ENCODE assay signal across 13 cellular contexts in genomic region chr17:1004769-1005295, GRCh38. TPM values are rescaled to one million over a fixed set of nuclear protein-coding genes. Genes with fewer than 3 reads are reported as not detected.
DNase-seq lines count a peak whose midpoint lies in the region; ATAC-seq and TF ChIP-seq lines count a peak whose summit lies in the region.
"Had no signal": no experiment of that assay in that cellular context is flagged by ENCODE, and none has a peak within 500 bp of the region (broad histone marks: within the 10 kb centered on the region; RNA-seq: fewer than 3 reads in every experiment).

No MANE protein-coding gene starts in this region.

- no peak overlapping the region for H3K4me3 Mint-ChIP-seq in memory B cell
- no peak overlapping the region for H3K4me3 Mint-ChIP-seq in T-helper 2 cell treated with Interferon-gamma antibody and Interleukin-4, amounts not matched to agents 5 μg/mL and 100 μg/mL, for 36 hours
- H3K4me3 Mint-ChIP-seq: activated CD4-positive, alpha-beta T cell treated with anti-CD3 and anti-CD28 coated beads, Interleukin-2, amount 10 ng/mL, durations not matched to agents 24 days and 14 days had no signal

- no peak for TF ChIP-seq CTCF in ascending aorta (IDR thresholded peaks at IDR 0.05)
- no peak for TF ChIP-seq CTCF in tibial artery (IDR thresholded peaks at IDR 0.05)

- DNase-seq in activated naive CD4-positive, alpha-beta T cell treated with anti-CD3 and anti-CD28 coated beads, Interleukin-2, amount 50 U/mL, for 72 hours (ENCODE audit: low spot score in 2 of 2) = no peak
- DNase-seq in activated naive CD4-positive, alpha-beta T cell treated with anti-CD3 and anti-CD28 coated beads, Interleukin-2, amount 50 U/mL, for 16 hours = no peak
- peak in 1 of 2 donors; percentile 64 for DNase-seq in ascending aorta (ENCODE audit: low spot score in 2 of 2)
- DNase-seq in memory B cell (ENCODE audit: low spot score in 2 of 2) = no peak
- DNase-seq in tibial artery = no peak
- DNase-seq in NCI-H345 treated with DMSO at 0.1 percent for 48 hours (lab: John Stamatoyannopoulos, UW; ENCODE audit: unreplicated experiment) = no peak
- DNase-seq in T-helper 2 cell treated with Interferon-gamma antibody and Interleukin-4, amounts not matched to agents 5 μg/mL and 100 μg/mL, for 36 hours (ENCODE audit: low spot score) = no peak
- no peak for DNase-seq in NCI-H187 (lab: John Stamatoyannopoulos, UW)
- DNase-seq: activated CD4-positive, alpha-beta T cell treated with anti-CD3 and anti-CD28 coated beads, Interleukin-2, amount 10 ng/mL, durations not matched to agents 24 days and 14 days; NCI-H526 treated with DMSO at 0.1 percent for 48 hours; stimulated activated CD4-positive, alpha-beta T cell treated with anti-CD3 and anti-CD28 coated beads, Interleukin-2, amount 100 ng/mL, for 24 hours; stimulated activated naive CD4-positive, alpha-beta T cell treated with Interleukin-2 at 50 U/mL for 16 hours had no signal

- intact Hi-C loops in ascending aorta (cut with DNase I) = loop anchor here (5.0 kb wide), 1 partner anchor 102 kb away; no protein-coding TSS in a partner anchor
- intact Hi-C loops in tibial artery (cut with DNase I; ENCODE audit: low total_unique reads) = no loop called here

- peaks cover 4 to 12% of the 10 kb centered on the region in 2 donors for H3K36me3 Mint-ChIP-seq in activated naive CD4-positive, alpha-beta T cell treated with anti-CD3 and anti-CD28 coated beads, Interleukin-2, amount 50 U/mL, for 72 hours
- peaks cover 21% of the 10 kb centered on the region for H3K36me3 Mint-ChIP-seq in memory B cell
- H3K36me3 Mint-ChIP-seq in T-helper 2 cell treated with Interferon-gamma antibody and Interleukin-4, amounts not matched to agents 5 μg/mL and 100 μg/mL, for 36 hours (ENCODE audit: low read depth) = peaks cover 36% of the 10 kb centered on the region

- no peaks in the 10 kb centered on the region for H3K9me3 Mint-ChIP-seq in activated naive CD4-positive, alpha-beta T cell treated with anti-CD3 and anti-CD28 coated beads, Interleukin-2, amount 50 U/mL, for 72 hours
- H3K9me3 Mint-ChIP-seq in memory B cell = no peaks in the 10 kb centered on the region
- H3K9me3 Mint-ChIP-seq in T-helper 2 cell treated with Interferon-gamma antibody and Interleukin-4, amounts not matched to agents 5 μg/mL and 100 μg/mL, for 36 hours = no peaks in the 10 kb centered on the region
- H3K9me3 Mint-ChIP-seq: activated CD4-positive, alpha-beta T cell treated with anti-CD3 and anti-CD28 coated beads, Interleukin-2, amount 10 ng/mL, durations not matched to agents 24 days and 14 days had no signal

- H3K27me3 Mint-ChIP-seq in memory B cell = no peaks in the 10 kb centered on the region
- H3K27me3 Mint-ChIP-seq in T-helper 2 cell treated with Interferon-gamma antibody and Interleukin-4, amounts not matched to agents 5 μg/mL and 100 μg/mL, for 36 hours (ENCODE audit: low read depth) = no peaks in the 10 kb centered on the region
- H3K27me3 Mint-ChIP-seq: activated CD4-positive, alpha-beta T cell treated with anti-CD3 and anti-CD28 coated beads, Interleukin-2, amount 10 ng/mL, durations not matched to agents 24 days and 14 days had no signal

- H3K4me3 ChIP-seq in ascending aorta (no peak overlapping the region), tibial artery (no peak overlapping the region)

- H3K27me3 ChIP-seq in ascending aorta = no peaks in the 10 kb centered on the region
- no peaks in the 10 kb centered on the region for H3K27me3 ChIP-seq in tibial artery
- H3K27me3 ChIP-seq: neutrophil had no signal

- no peaks in the 10 kb centered on the region for H3K4me1 Mint-ChIP-seq in memory B cell
- no peaks in the 10 kb centered on the region for H3K4me1 Mint-ChIP-seq in T-helper 2 cell treated with Interferon-gamma antibody and Interleukin-4, amounts not matched to agents 5 μg/mL and 100 μg/mL, for 36 hours (ENCODE audit: low read depth)

- H3K27ac Mint-ChIP-seq in activated naive CD4-positive, alpha-beta T cell treated with anti-CD3 and anti-CD28 coated beads, Interleukin-2, amount 50 U/mL, for 72 hours = peak overlapping the region; percentile 41 to 58
- H3K27ac Mint-ChIP-seq in memory B cell = peak overlapping the region; percentile 54
- H3K27ac Mint-ChIP-seq in T-helper 2 cell treated with Interferon-gamma antibody and Interleukin-4, amounts not matched to agents 5 μg/mL and 100 μg/mL, for 36 hours = no peak overlapping the region
- H3K27ac Mint-ChIP-seq: activated CD4-positive, alpha-beta T cell treated with anti-CD3 and anti-CD28 coated beads, Interleukin-2, amount 10 ng/mL, durations not matched to agents 24 days and 14 days had no signal

- H3K36me3 ChIP-seq in ascending aorta (peaks cover 14 to 45% of the 10 kb centered on the region in 2 donors), tibial artery (peaks cover 30 to 50% (median 42%) of the 10 kb centered on the region in 3 donors)

- H3K9me3 ChIP-seq in ascending aorta = no peaks in the 10 kb centered on the region
- H3K9me3 ChIP-seq in tibial artery = no peaks in the 10 kb centered on the region
- H3K9me3 ChIP-seq: neutrophil had no signal

- H3K27ac ChIP-seq in ascending aorta = peak overlapping the region; percentile 74 to 89
- H3K27ac ChIP-seq in tibial artery = peak overlapping the region; percentile 79 to 83

- H3K4me1 ChIP-seq in ascending aorta = peaks cover 63 to 85% of the 10 kb centered on the region in 2 donors
- H3K4me1 ChIP-seq in tibial artery = peaks cover 15 to 95% (median 90%) of the 10 kb centered on the region in 4 donors

- no peak for ATAC-seq in activated naive CD4-positive, alpha-beta T cell treated with anti-CD3 and anti-CD28 coated beads, Interleukin-2, amount 50 U/mL, for 72 hours
- ATAC-seq in memory B cell (ENCODE audit: low read depth) = no peak

RNA-seq across cellular contexts. Expression of gene TIMM22, which starts 7.9 kb away (rescaled TPM):
- total RNA-seq in activated naive CD4-positive, alpha-beta T cell treated with anti-CD3 and anti-CD28 coated beads, Interleukin-2, amount 50 U/mL, for 72 hours = 10 to 100 TPM in 1 of 2 donors, 1 to 10 TPM in 1; 2.4 to 10.0 TPM
- 12.1 TPM for total RNA-seq in ascending aorta

RNA-seq across cellular contexts. Expression of gene NXN, which starts 25.3 kb away (rescaled TPM):
- under 1 TPM; 0.39 to 0.80 TPM for total RNA-seq in activated naive CD4-positive, alpha-beta T cell treated with anti-CD3 and anti-CD28 coated beads, Interleukin-2, amount 50 U/mL, for 72 hours
- 67.3 TPM for total RNA-seq in ascending aorta

Comparison
In these comparisons a context has a peak if more than half of its experiments do, and no peak if none do; other contexts are left out.
1. RNA of gene NXN, which starts 25.3 kb away (total RNA-seq): 67.3 TPM in ascending aorta (single experiment); 0.39 to 0.80 TPM in activated naive CD4-positive, alpha-beta T cell treated with anti-CD3 and anti-CD28 coated beads, Interleukin-2, amount 50 U/mL, for 72 hours; every median in the first group is over 10 times any median in the second.